In the genomic region with DNA sequence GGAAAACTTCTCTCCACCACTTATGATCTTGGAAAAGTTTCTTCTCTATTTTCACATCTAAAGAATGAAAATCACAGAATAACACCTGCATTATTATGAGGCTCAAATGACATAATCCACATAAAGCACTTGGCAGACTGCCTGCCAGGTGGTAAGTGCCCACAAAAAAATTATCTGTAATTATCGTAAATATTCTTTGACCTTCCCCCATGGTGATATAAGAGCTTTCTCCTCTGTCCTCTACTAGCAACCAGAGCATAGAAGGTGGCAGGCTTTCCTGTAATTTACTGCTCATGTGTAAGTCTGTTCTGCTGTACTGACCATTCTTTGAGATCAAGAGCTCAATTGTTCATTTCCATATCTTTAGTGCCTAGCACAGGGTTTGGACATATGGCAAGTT, we compare ENCODE assay signal across 8 cellular contexts. TPM values are rescaled to one million over a fixed set of nuclear protein-coding genes. Genes with fewer than 3 reads are reported as not detected.
DNase-seq lines count a peak whose midpoint lies in the region; ATAC-seq, FAIRE-seq and TF ChIP-seq lines count a peak whose summit lies in the region.

No MANE protein-coding gene starts in this region.

- no peaks in the 10 kb centered on the region for H3K9me1 ChIP-seq in K562 (ENCODE audit: control insufficient read depth, insufficient read depth, low read length)

- in situ Hi-C loops in K562 (cut with MboI), result no loop called here

- DNase-seq in activated T-cell treated with anti-CD3 and anti-CD28 coated beads, Interleukin-2, amount 50 U/mL, for 72 hours, result no peak
- DNase-seq in activated T-cell treated with anti-CD3 and anti-CD28 coated beads, Interleukin-2, amount 50 U/mL, for 48 hours, result no peak
- DNase-seq in NCI-H1105 (lab: John Stamatoyannopoulos, UW), result peak; percentile 94
- no peak for DNase-seq in K562 (ENCODE audit: extremely low read depth in 1 of 4, low spot score in 3 of 4)
- DNase-seq in SKM-1 treated with dmso at 0.1 percent for 144 hours (lab: John Stamatoyannopoulos, UW; ENCODE audit: unreplicated experiment), result no peak
- DNase-seq in erythroblast (lab: John Stamatoyannopoulos, UW), result no peak

- peak overlapping the region; percentile 50 for H3K4me2 ChIP-seq in K562 (ENCODE audit: insufficient read depth, low read length)
- peak overlapping the region; percentile 67 for H3K4me2 ChIP-seq in skeletal muscle satellite cell (ENCODE audit: low read length)

- FAIRE-seq in K562 (lab: Jason Lieb, UNC), result no peak

- no peak for TF ChIP-seq EP300 in K562 (IDR thresholded peaks at IDR 0.05; ENCODE audit: low read length)

- peaks cover 43% of the 10 kb centered on the region for H3K4me1 Mint-ChIP-seq in activated T-cell treated with anti-CD3 and anti-CD28 coated beads, Interleukin-2, amount 50 U/mL, for 72 hours (ENCODE audit: low read depth)

- H3K27me3 Mint-ChIP-seq in activated T-cell treated with anti-CD3 and anti-CD28 coated beads, Interleukin-2, amount 50 U/mL, for 72 hours (ENCODE audit: low read depth), result no peaks in the 10 kb centered on the region

- no peak for TF ChIP-seq RAD21 in K562 (CRISPR knock-in tag; conservative IDR thresholded peaks at IDR 0.05 in 1 of 2, IDR thresholded peaks at IDR 0.05 in 1 of 2)

- TSS peak; percentile 88 for BruUV-seq in K562 (replicated peaks; lab: Mats Ljungman, UMichigan)

- H3K4me3 Mint-ChIP-seq in activated T-cell treated with anti-CD3 and anti-CD28 coated beads, Interleukin-2, amount 50 U/mL, for 72 hours, result peak overlapping the region; percentile 68 to 85

- H3K27ac Mint-ChIP-seq in activated T-cell treated with anti-CD3 and anti-CD28 coated beads, Interleukin-2, amount 50 U/mL, for 72 hours, result peak overlapping the region; percentile 88

- H3K27ac ChIP-seq in K562 (ENCODE audit: extremely low read depth, low read depth, low read length), result peak overlapping the region; percentile 87

- CTCF ChIA-PET in K562 (lab: Yijun Ruan, JAX; ENCODE audit: low intra/inter-chr PET ratio), result interaction anchor here (1.6 kb wide), 1 partner anchor 151 kb away, joined by 9 read pairs; no protein-coding TSS in a partner anchor

- H3K36me3 ChIP-seq in K562 (ENCODE audit: control insufficient read depth, insufficient read depth, low read length) (no peaks in the 10 kb centered on the region), skeletal muscle satellite cell (ENCODE audit: insufficient read depth, low read length) (no peaks in the 10 kb centered on the region)

- 0% methylated on average over 1 of the region's 1 CpG for WGBS in K562 (ENCODE audit: insufficient coverage, low coverage, missing lambda C conversion rate)

- intact Hi-C loops in K562 (cut with micrococcal nuclease), result loop anchor here (1.0 to 2.0 kb wide), 7 partner anchors 17 to 151 kb away; a partner anchor contains a TSS

- H3K4me1 ChIP-seq in K562 (replicated peaks in 1 of 2; ENCODE audit: control insufficient read depth in 2 of 2, insufficient read depth in 2 of 2, low read length in 2 of 2) (peaks cover 14 to 53% of the 10 kb centered on the region in 2 experiments), skeletal muscle satellite cell (ENCODE audit: control insufficient read depth, insufficient read depth, low read length) (peaks cover 6% of the 10 kb centered on the region)

- no peak for TF ChIP-seq CTCF in K562 (IDR thresholded peaks at IDR 0.05 in 2 of 3, conservative IDR thresholded peaks at IDR 0.05 in 1 of 3; ENCODE audit: insufficient read depth in 2 of 3, low read depth in 1 of 3, low read length in 3 of 3)

- H3K27me3 ChIP-seq in K562 (ENCODE audit: control insufficient read depth in 2 of 2, insufficient read depth in 2 of 2, low read length in 2 of 2), result no peaks in the 10 kb centered on the region
- no peaks in the 10 kb centered on the region for H3K27me3 ChIP-seq in skeletal muscle satellite cell (ENCODE audit: control insufficient read depth, insufficient read depth, low read length)

- H4K20me1 ChIP-seq in K562 (replicated peaks; ENCODE audit: control insufficient read depth, insufficient read depth, low read length), result no peaks in the 10 kb centered on the region

- ATAC-seq in activated T-cell treated with anti-CD3 and anti-CD28 coated beads, Interleukin-2, amount 50 U/mL, for 72 hours (replicated peaks in 1 of 2), result no peak
- ATAC-seq in K562, result peak; percentile 12
- ATAC-seq in GM19463 (IDR thresholded peaks at IDR 0.05; ENCODE audit: unreplicated experiment), result no peak

- no peaks in the 10 kb centered on the region for H3K36me3 Mint-ChIP-seq in activated T-cell treated with anti-CD3 and anti-CD28 coated beads, Interleukin-2, amount 50 U/mL, for 72 hours (ENCODE audit: insufficient read depth in 2 of 2)

- TF ChIP-seq POLR2A in K562 (conservative IDR thresholded peaks at IDR 0.05) (no peak), erythroblast (IDR thresholded peaks at IDR 0.05; ENCODE audit: low read length) (no peak)

- no peak overlapping the region for H3K4me3 ChIP-seq in K562
- no peak overlapping the region for H3K4me3 ChIP-seq in skeletal muscle satellite cell (ENCODE audit: low read length)

- no peaks in the 10 kb centered on the region for H3K79me2 ChIP-seq in K562 (ENCODE audit: control insufficient read depth, insufficient read depth, low read length)

- H3K9me3 ChIP-seq in K562 (replicated peaks; ENCODE audit: control insufficient read depth, insufficient read depth, low read depth, low read length), result no peaks in the 10 kb centered on the region
- no peaks in the 10 kb centered on the region for H3K9me3 ChIP-seq in skeletal muscle satellite cell (replicated peaks; ENCODE audit: low read length)

- H3K9ac ChIP-seq in K562 (ENCODE audit: insufficient read depth in 1 of 2, low read depth in 2 of 2, low read length in 2 of 2) (peak overlapping the region in 1 of 2 experiments; percentile 69; a peak in 2 of 4 replicates), skeletal muscle satellite cell (ENCODE audit: low read depth, low read length) (peak overlapping the region; percentile 27)

- H3K9me3 Mint-ChIP-seq in activated T-cell treated with anti-CD3 and anti-CD28 coated beads, Interleukin-2, amount 50 U/mL, for 72 hours, result peaks cover 0 to 1% of the 10 kb centered on the region in 2 donors

- POLR2A ChIA-PET in K562 (lab: Yijun Ruan, JAX), result interaction anchor here (0.9 to 1.5 kb wide), 11 partner anchors 9 to 141 kb away, joined by 3 to 9 read pairs (median 5); a partner anchor contains a TSS

- H2AFZ ChIP-seq in K562 (ENCODE audit: low read depth, low read length), result peak overlapping the region; percentile 79

TF ChIP-seq in K562, 482 proteins besides CTCF, POLR2A, EP300 and RAD21 (continues in another document):
- TF ChIP-seq ZNF785 (CRISPR knock-in tag; IDR thresholded peaks at IDR 0.05) (no peak), MAZ (CRISPR knock-in tag; conservative IDR thresholded peaks at IDR 0.05 in 1 of 2, IDR thresholded peaks at IDR 0.05 in 1 of 2) (no peak), TAF9B (IDR thresholded peaks at IDR 0.05; ENCODE audit: partially characterized antibody) (no peak), ELF4 (CRISPR knock-in tag; IDR thresholded peaks at IDR 0.05) (no peak)
- TF ChIP-seq, protein P1, sequence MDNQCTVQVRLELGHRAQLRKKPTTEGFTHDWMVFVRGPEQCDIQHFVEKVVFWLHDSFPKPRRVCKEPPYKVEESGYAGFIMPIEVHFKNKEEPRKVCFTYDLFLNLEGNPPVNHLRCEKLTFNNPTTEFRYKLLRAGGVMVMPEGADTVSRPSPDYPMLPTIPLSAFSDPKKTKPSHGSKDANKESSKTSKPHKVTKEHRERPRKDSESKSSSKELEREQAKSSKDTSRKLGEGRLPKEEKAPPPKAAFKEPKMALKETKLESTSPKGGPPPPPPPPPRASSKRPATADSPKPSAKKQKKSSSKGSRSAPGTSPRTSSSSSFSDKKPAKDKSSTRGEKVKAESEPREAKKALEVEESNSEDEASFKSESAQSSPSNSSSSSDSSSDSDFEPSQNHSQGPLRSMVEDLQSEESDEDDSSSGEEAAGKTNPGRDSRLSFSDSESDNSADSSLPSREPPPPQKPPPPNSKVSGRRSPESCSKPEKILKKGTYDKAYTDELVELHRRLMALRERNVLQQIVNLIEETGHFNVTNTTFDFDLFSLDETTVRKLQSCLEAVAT (IDR thresholded peaks at IDR 0.05), result no peak
- TF ChIP-seq, protein P2, sequence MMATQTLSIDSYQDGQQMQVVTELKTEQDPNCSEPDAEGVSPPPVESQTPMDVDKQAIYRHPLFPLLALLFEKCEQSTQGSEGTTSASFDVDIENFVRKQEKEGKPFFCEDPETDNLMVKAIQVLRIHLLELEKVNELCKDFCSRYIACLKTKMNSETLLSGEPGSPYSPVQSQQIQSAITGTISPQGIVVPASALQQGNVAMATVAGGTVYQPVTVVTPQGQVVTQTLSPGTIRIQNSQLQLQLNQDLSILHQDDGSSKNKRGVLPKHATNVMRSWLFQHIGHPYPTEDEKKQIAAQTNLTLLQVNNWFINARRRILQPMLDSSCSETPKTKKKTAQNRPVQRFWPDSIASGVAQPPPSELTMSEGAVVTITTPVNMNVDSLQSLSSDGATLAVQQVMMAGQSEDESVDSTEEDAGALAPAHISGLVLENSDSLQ (IDR thresholded peaks at IDR 0.05), result no peak

RNA-seq across cellular contexts. Expression of a gene that starts 51.7 kb away (rescaled TPM):
- 10 to 100 TPM; 57.2 to 73.2 TPM for total RNA-seq in activated T-cell treated with anti-CD3 and anti-CD28 coated beads, Interleukin-2, amount 50 U/mL, for 72 hours
- 50.8 and 171 TPM in 2 replicates for total RNA-seq in K562 (2011; cell fraction: chromatin; rRNA removed; ENCODE audit: low replicate concordance)
- 21.7 and 26.6 TPM in 2 replicates for total RNA-seq in K562 (2011; cell fraction: nucleolus; rRNA removed)
- total RNA-seq in K562 (2011; cell fraction: nucleoplasm; rRNA removed), result 72.6 and 106 TPM in 2 replicates
- total RNA-seq in K562 (2014; rRNA removed) (33.0 and 34.4 TPM in 2 replicates), K562 (2014; rRNA removed; fragmentation: Illumina TruSeq; extraction: Trizol) (57.1 and 62.6 TPM in 2 replicates), K562 (2015; rRNA removed; fragmentation: Illumina TruSeq; extraction: Trizol) (51.5 and 55.1 TPM in 2 replicates), K562 (2021) (47.4 and 47.8 TPM in 2 replicates)
- polyA plus RNA-seq in K562 (2011; rRNA removed) (61.6 and 99.5 TPM in 2 replicates), K562 (2014; fragmentation: Illumina TruSeq; extraction: Trizol) (41.9 and 43.1 TPM in 2 replicates), K562 (2014; fragmentation: Nextera tagmentation; extraction: Ambion mirVana) (100 to 1,000 TPM; 108 to 110 TPM), K562 (2014; rRNA removed) (47.3 and 48.0 TPM in 2 replicates)
- 16.1 and 24.9 TPM in 2 replicates for polyA plus RNA-seq in K562 (2011; cell fraction: cytosol; rRNA removed)
- polyA plus RNA-seq in K562 (2011; cell fraction: nucleus; rRNA removed), result 39.1 and 51.7 TPM in 2 replicates
- 32.5 and 74.9 TPM in 2 replicates for polyA plus RNA-seq in K562 (2012)
- polyA minus RNA-seq in K562 (2011; rRNA and poly(A)+ RNA removed), result 67.8 and 85.7 TPM in 2 replicates
- 20.5 and 31.8 TPM in 2 replicates for polyA minus RNA-seq in K562 (2011; cell fraction: cytosol; rRNA and poly(A)+ RNA removed)
- 45.6 and 53.3 TPM in 2 replicates for polyA minus RNA-seq in K562 (2011; cell fraction: nucleus; rRNA and poly(A)+ RNA removed)
- 14.4 and 16.2 TPM in 2 replicates for total RNA-seq in skeletal muscle satellite cell (2012; rRNA removed)
